ENCODE assay signal across 1 cellular context in the genomic region with DNA sequence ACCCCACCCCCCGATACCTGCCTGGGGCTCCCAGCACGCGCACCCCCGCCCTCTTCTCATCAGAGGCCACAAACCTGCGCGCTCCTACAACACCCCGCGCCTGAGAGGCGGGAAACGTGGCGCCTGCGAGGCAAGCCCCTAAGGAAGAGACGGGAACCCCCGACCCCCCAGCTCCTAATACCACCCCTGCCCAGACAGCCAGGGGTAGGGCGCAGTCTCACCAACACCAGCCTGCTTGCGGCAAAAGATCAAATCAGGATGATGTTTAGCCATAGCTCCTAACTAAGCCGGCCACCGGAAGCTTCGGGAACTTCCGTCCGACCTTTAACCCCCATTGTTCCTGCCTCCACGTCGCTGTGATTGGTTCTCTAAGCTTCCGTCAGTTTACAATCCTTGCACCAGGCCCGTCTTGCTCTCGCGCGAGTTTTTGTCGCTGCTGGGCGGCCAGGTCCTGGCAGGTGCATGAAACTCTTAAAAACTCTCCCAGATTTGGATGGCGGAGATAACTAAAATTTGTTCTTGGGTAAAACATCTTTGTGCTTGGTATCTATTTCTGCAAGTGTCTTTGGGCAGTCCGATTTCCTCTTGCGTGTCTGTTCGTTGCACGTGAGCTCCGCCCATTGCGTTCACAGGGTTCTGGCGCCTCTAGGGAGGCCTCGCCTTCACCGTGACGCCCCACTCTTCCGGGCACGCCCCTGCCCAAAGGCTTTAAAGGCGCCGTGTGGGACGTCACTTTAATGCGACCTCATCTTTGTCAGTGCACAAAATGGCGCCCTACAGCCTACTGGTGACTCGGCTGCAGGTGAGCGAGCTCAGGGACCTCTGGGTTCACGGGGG.
TF ChIP-seq lines count a peak whose summit lies in the region.

A gene (plus strand): TSS at position 737 of the 837 bp plus-strand sequence. CDS start 30 bp downstream, at position 767.
A gene with protein sequence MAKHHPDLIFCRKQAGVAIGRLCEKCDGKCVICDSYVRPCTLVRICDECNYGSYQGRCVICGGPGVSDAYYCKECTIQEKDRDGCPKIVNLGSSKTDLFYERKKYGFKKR (minus strand): TSS at position 312 of the 837 bp plus-strand sequence. CDS start 39 bp downstream, at position 273.

TF ChIP-seq in HepG2, 621 proteins besides CTCF, POLR2A, EP300 and RAD21 (continued from another document and continues in another):
- TF ChIP-seq, protein P1, sequence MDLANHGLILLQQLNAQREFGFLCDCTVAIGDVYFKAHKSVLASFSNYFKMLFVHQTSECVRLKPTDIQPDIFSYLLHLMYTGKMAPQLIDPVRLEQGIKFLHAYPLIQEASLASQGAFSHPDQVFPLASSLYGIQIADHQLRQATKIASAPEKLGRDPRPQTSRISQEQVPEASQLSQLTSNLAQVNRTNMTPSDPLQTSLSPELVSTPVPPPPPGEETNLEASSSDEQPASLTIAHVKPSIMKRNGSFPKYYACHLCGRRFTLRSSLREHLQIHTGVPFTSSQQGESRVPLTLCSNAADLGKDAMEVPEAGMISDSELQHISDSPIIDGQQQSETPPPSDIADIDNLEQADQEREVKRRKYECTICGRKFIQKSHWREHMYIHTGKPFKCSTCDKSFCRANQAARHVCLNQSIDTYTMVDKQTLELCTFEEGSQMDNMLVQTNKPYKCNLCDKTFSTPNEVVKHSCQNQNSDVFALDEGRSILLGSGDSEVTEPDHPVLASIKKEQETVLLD (CRISPR knock-in tag; IDR thresholded peaks at IDR 0.05; ENCODE audit: low read depth) = no peak
- 0 out of 2 replicates have a peak, but pooled peaks have one; percentile 73 for TF ChIP-seq ZNF343 (CRISPR knock-in tag; IDR thresholded peaks at IDR 0.05)
- TF ChIP-seq ZNF652 (CRISPR knock-in tag; IDR thresholded peaks at IDR 0.05; ENCODE audit: borderline replicate concordance, low read depth) = no peak; the same call in 1 of the 2 replicates
- TF ChIP-seq, protein P2, sequence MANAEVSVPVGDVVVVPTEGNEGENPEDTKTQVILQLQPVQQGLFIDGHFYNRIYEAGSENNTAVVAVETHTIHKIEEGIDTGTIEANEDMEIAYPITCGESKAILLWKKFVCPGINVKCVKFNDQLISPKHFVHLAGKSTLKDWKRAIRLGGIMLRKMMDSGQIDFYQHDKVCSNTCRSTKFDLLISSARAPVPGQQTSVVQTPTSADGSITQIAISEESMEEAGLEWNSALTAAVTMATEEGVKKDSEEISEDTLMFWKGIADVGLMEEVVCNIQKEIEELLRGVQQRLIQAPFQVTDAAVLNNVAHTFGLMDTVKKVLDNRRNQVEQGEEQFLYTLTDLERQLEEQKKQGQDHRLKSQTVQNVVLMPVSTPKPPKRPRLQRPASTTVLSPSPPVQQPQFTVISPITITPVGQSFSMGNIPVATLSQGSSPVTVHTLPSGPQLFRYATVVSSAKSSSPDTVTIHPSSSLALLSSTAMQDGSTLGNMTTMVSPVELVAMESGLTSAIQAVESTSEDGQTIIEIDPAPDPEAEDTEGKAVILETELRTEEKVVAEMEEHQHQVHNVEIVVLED (CRISPR knock-in tag; IDR thresholded peaks at IDR 0.05; ENCODE audit: borderline replicate concordance) = peak; percentile 85
- TF ChIP-seq MXI1 (IDR thresholded peaks at IDR 0.05; ENCODE audit: borderline replicate concordance, low read depth, low read length) = peak; percentile 82; the same call in 2 of the 3 replicates
- TF ChIP-seq, protein P3, sequence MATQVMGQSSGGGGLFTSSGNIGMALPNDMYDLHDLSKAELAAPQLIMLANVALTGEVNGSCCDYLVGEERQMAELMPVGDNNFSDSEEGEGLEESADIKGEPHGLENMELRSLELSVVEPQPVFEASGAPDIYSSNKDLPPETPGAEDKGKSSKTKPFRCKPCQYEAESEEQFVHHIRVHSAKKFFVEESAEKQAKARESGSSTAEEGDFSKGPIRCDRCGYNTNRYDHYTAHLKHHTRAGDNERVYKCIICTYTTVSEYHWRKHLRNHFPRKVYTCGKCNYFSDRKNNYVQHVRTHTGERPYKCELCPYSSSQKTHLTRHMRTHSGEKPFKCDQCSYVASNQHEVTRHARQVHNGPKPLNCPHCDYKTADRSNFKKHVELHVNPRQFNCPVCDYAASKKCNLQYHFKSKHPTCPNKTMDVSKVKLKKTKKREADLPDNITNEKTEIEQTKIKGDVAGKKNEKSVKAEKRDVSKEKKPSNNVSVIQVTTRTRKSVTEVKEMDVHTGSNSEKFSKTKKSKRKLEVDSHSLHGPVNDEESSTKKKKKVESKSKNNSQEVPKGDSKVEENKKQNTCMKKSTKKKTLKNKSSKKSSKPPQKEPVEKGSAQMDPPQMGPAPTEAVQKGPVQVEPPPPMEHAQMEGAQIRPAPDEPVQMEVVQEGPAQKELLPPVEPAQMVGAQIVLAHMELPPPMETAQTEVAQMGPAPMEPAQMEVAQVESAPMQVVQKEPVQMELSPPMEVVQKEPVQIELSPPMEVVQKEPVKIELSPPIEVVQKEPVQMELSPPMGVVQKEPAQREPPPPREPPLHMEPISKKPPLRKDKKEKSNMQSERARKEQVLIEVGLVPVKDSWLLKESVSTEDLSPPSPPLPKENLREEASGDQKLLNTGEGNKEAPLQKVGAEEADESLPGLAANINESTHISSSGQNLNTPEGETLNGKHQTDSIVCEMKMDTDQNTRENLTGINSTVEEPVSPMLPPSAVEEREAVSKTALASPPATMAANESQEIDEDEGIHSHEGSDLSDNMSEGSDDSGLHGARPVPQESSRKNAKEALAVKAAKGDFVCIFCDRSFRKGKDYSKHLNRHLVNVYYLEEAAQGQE (IDR thresholded peaks at IDR 0.05; ENCODE audit: borderline replicate concordance in 1 of 2, low read depth in 1 of 2, low read length in 2 of 2) = no peak; a peak in 1 of 4 replicates
- peak; percentile 51; the same call in 1 of the 2 replicates for TF ChIP-seq CCDC6 (CRISPR knock-in tag; IDR thresholded peaks at IDR 0.05)
- TF ChIP-seq CBX5 (CRISPR knock-in tag; IDR thresholded peaks at IDR 0.05; ENCODE audit: borderline replicate concordance) = peak; percentile 22; the same call in 1 of the 2 replicates
- TF ChIP-seq, protein P4, sequence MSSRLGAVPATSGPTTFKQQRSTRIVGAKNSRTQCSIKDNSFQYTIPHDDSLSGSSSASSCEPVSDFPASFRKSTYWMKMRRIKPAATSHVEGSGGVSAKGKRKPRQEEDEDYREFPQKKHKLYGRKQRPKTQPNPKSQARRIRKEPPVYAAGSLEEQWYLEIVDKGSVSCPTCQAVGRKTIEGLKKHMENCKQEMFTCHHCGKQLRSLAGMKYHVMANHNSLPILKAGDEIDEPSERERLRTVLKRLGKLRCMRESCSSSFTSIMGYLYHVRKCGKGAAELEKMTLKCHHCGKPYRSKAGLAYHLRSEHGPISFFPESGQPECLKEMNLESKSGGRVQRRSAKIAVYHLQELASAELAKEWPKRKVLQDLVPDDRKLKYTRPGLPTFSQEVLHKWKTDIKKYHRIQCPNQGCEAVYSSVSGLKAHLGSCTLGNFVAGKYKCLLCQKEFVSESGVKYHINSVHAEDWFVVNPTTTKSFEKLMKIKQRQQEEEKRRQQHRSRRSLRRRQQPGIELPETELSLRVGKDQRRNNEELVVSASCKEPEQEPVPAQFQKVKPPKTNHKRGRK (CRISPR knock-in tag; IDR thresholded peaks at IDR 0.05) = no peak
- TF ChIP-seq FOXA3 (CRISPR knock-in tag; IDR thresholded peaks at IDR 0.05) = peak; percentile 27; the same call in 1 of the 2 replicates
- no peak for TF ChIP-seq ZNF333 (CRISPR knock-in tag; IDR thresholded peaks at IDR 0.05; ENCODE audit: borderline replicate concordance)
- TF ChIP-seq, protein P5, sequence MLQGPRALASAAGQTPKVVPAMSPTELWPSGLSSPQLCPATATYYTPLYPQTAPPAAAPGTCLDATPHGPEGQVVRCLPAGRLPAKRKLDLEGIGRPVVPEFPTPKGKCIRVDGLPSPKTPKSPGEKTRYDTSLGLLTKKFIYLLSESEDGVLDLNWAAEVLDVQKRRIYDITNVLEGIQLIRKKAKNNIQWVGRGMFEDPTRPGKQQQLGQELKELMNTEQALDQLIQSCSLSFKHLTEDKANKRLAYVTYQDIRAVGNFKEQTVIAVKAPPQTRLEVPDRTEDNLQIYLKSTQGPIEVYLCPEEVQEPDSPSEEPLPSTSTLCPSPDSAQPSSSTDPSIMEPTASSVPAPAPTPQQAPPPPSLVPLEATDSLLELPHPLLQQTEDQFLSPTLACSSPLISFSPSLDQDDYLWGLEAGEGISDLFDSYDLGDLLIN (CRISPR knock-in tag; IDR thresholded peaks at IDR 0.05; ENCODE audit: borderline replicate concordance) = peak; percentile 58; the same call in 1 of the 2 replicates
- TF ChIP-seq ZNF746 (CRISPR knock-in tag; IDR thresholded peaks at IDR 0.05) = 0 out of 2 replicates have a peak, but pooled peaks have one; percentile 7
- peak; percentile 80; the same call in 1 of the 2 replicates for TF ChIP-seq NFRKB (IDR thresholded peaks at IDR 0.05)
- 0 out of 2 replicates have a peak, but pooled peaks have one; percentile 48 for TF ChIP-seq ZNF256 (CRISPR knock-in tag; conservative IDR thresholded peaks at IDR 0.05)
- no peak for TF ChIP-seq CAMTA2 (CRISPR knock-in tag; IDR thresholded peaks at IDR 0.05; ENCODE audit: borderline replicate concordance)
- peak; percentile 49; the same call in 1 of the 2 replicates for TF ChIP-seq MAZ (IDR thresholded peaks at IDR 0.05; ENCODE audit: borderline replicate concordance, low read depth, low read length)
- no peak; the same call in 1 of the 2 replicates for TF ChIP-seq MAZ (CRISPR knock-in tag; IDR thresholded peaks at IDR 0.05; ENCODE audit: low read depth)
- peak; percentile 92 for TF ChIP-seq SP4 (CRISPR knock-in tag; IDR thresholded peaks at IDR 0.05)
- TF ChIP-seq MAFG (CRISPR knock-in tag; IDR thresholded peaks at IDR 0.05) = no peak
- TF ChIP-seq, protein P6, sequence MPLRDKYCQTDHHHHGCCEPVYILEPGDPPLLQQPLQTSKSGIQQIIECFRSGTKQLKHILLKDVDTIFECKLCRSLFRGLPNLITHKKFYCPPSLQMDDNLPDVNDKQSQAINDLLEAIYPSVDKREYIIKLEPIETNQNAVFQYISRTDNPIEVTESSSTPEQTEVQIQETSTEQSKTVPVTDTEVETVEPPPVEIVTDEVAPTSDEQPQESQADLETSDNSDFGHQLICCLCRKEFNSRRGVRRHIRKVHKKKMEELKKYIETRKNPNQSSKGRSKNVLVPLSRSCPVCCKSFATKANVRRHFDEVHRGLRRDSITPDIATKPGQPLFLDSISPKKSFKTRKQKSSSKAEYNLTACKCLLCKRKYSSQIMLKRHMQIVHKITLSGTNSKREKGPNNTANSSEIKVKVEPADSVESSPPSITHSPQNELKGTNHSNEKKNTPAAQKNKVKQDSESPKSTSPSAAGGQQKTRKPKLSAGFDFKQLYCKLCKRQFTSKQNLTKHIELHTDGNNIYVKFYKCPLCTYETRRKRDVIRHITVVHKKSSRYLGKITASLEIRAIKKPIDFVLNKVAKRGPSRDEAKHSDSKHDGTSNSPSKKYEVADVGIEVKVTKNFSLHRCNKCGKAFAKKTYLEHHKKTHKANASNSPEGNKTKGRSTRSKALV (CRISPR knock-in tag; IDR thresholded peaks at IDR 0.05) = peak; percentile 64; the same call in 1 of the 2 replicates
- peak; percentile 97 for TF ChIP-seq CREB1 (IDR thresholded peaks at IDR 0.05)
- peak; percentile 99 for TF ChIP-seq CREB1 (CRISPR knock-in tag; IDR thresholded peaks at IDR 0.05)
- TF ChIP-seq, protein P7, sequence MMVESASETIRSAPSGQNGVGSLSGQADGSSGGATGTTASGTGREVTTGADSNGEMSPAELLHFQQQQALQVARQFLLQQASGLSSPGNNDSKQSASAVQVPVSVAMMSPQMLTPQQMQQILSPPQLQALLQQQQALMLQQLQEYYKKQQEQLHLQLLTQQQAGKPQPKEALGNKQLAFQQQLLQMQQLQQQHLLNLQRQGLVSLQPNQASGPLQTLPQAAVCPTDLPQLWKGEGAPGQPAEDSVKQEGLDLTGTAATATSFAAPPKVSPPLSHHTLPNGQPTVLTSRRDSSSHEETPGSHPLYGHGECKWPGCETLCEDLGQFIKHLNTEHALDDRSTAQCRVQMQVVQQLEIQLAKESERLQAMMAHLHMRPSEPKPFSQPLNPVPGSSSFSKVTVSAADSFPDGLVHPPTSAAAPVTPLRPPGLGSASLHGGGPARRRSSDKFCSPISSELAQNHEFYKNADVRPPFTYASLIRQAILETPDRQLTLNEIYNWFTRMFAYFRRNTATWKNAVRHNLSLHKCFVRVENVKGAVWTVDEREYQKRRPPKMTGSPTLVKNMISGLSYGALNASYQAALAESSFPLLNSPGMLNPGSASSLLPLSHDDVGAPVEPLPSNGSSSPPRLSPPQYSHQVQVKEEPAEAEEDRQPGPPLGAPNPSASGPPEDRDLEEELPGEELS (CRISPR knock-in tag; IDR thresholded peaks at IDR 0.05) = peak; percentile 41; the same call in 1 of the 2 replicates
- TF ChIP-seq, protein P8, sequence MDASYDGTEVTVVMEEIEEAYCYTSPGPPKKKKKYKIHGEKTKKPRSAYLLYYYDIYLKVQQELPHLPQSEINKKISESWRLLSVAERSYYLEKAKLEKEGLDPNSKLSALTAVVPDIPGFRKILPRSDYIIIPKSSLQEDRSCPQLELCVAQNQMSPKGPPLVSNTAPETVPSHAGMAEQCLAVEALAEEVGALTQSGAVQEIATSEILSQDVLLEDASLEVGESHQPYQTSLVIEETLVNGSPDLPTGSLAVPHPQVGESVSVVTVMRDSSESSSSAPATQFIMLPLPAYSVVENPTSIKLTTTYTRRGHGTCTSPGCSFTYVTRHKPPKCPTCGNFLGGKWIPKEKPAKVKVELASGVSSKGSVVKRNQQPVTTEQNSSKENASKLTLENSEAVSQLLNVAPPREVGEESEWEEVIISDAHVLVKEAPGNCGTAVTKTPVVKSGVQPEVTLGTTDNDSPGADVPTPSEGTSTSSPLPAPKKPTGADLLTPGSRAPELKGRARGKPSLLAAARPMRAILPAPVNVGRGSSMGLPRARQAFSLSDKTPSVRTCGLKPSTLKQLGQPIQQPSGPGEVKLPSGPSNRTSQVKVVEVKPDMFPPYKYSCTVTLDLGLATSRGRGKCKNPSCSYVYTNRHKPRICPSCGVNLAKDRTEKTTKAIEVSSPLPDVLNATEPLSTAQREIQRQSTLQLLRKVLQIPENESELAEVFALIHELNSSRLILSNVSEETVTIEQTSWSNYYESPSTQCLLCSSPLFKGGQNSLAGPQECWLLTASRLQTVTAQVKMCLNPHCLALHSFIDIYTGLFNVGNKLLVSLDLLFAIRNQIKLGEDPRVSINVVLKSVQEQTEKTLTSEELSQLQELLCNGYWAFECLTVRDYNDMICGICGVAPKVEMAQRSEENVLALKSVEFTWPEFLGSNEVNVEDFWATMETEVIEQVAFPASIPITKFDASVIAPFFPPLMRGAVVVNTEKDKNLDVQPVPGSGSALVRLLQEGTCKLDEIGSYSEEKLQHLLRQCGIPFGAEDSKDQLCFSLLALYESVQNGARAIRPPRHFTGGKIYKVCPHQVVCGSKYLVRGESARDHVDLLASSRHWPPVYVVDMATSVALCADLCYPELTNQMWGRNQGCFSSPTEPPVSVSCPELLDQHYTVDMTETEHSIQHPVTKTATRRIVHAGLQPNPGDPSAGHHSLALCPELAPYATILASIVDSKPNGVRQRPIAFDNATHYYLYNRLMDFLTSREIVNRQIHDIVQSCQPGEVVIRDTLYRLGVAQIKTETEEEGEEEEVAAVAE (CRISPR knock-in tag; IDR thresholded peaks at IDR 0.05; ENCODE audit: borderline replicate concordance) = peak; percentile 75; the same call in 1 of the 2 replicates
- TF ChIP-seq, protein P9, sequence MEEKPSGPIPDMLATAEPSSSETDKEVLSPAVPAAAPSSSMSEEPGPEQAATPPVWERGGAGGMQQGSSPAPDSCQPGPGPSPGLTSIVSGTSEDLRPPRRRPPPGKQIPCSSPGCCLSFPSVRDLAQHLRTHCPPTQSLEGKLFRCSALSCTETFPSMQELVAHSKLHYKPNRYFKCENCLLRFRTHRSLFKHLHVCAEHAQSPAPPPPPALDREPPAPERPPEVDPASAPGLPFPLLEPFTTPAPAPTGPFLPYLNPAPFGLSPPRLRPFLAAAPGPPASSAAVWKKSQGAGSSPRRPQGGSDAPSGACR (CRISPR knock-in tag; IDR thresholded peaks at IDR 0.05) = peak; percentile 72; the same call in 1 of the 2 replicates
- TF ChIP-seq ZNF382 (CRISPR knock-in tag; IDR thresholded peaks at IDR 0.05; ENCODE audit: borderline replicate concordance) = no peak
- TF ChIP-seq ZFY (CRISPR knock-in tag; IDR thresholded peaks at IDR 0.05) = peak; percentile 90
- TF ChIP-seq IRF2 (CRISPR knock-in tag; IDR thresholded peaks at IDR 0.05) = peak; percentile 53
- TF ChIP-seq SMAD3 (CRISPR knock-in tag; IDR thresholded peaks at IDR 0.05) = no peak; the same call in 1 of the 2 replicates
